ENCODE assay signal across 12 cellular contexts in genomic region chr3:21705769-21706168, GRCh38. TPM values are rescaled to one million over a fixed set of nuclear protein-coding genes. Genes with fewer than 3 reads are reported as not detected.
DNase-seq lines count a peak whose midpoint lies in the region; ATAC-seq and TF ChIP-seq lines count a peak whose summit lies in the region.
"Had no signal": no experiment of that assay in that cellular context is flagged by ENCODE, and none has a peak within 500 bp of the region (broad histone marks: within the 10 kb centered on the region; RNA-seq: fewer than 3 reads in every experiment).

No MANE protein-coding gene starts in this region.

- H4K8ac ChIP-seq in mesendoderm (ENCODE audit: low read depth, low read length) = no peak overlapping the region

- no peak overlapping the region for H2BK15ac ChIP-seq in mesendoderm (replicated peaks; ENCODE audit: low read depth)

- H2AK5ac ChIP-seq in mesendoderm (ENCODE audit: low read length) = no peak overlapping the region

- no TSS peak for BruUV-seq in Panc1 (replicated peaks; lab: Mats Ljungman, UMichigan)

- H3K36me3 ChIP-seq in Panc1 (ENCODE audit: control insufficient read depth, insufficient read depth, low read length) (no peaks in the 10 kb centered on the region), mesendoderm (ENCODE audit: control insufficient read depth, insufficient read depth, low read length) (no peaks in the 10 kb centered on the region)

- no peak overlapping the region for H3K56ac ChIP-seq in mesendoderm (ENCODE audit: low read length)

- H3K27me3 ChIP-seq in Panc1 (ENCODE audit: control insufficient read depth, insufficient read depth, low read length) (no peaks in the 10 kb centered on the region), mesendoderm (ENCODE audit: insufficient read depth, low read length, poor library complexity) (no peaks in the 10 kb centered on the region)

- DNase-seq in Ammon's horn (ENCODE audit: low spot score) (peak; percentile 59), Panc1 (ENCODE audit: low read depth, low spot score) (peak; percentile 64), epithelial cell of proximal tubule (ENCODE audit: low read depth) (peak; percentile 73), mesendoderm (peak; percentile 8), HEK293T (ENCODE audit: extremely low spot score) (no peak), NCI-H187 treated with DMSO at 0.1 percent for 48 hours (lab: John Stamatoyannopoulos, UW) (no peak), SKM-1 (lab: John Stamatoyannopoulos, UW; ENCODE audit: unreplicated experiment) (no peak)
- DNase-seq: activated CD4-positive, alpha-beta memory T cell treated with anti-CD3 and anti-CD28 coated beads for 36 hours; CD4-positive, CD25-positive, alpha-beta regulatory T cell; NCI-H1930; SIG-M5 had no signal

- H3K9me3 ChIP-seq in Panc1 (ENCODE audit: control insufficient read depth, insufficient read depth, low read depth, low read length) = no peaks in the 10 kb centered on the region

- H3K79me1 ChIP-seq in mesendoderm (ENCODE audit: low read length) = no peaks in the 10 kb centered on the region

- no peak overlapping the region for H2BK120ac ChIP-seq in mesendoderm (ENCODE audit: low read depth, low read length)

- peaks cover 3% of the 10 kb centered on the region; the same call in 1 of the 2 replicates for H3K4me1 ChIP-seq in Panc1 (ENCODE audit: control insufficient read depth, insufficient read depth, low read length)
- H3K4me1 ChIP-seq in mesendoderm (ENCODE audit: control insufficient read depth, low read depth, low read length) = no peaks in the 10 kb centered on the region

- CTCF ChIA-PET in Panc1 (lab: Charles Lee) = no interaction called here
- CTCF ChIA-PET in HEK293T (lab: Yijun Ruan, JAX) = no interaction called here

- POLR2A ChIA-PET in Panc1 (lab: Charles Lee) (no interaction called here), HEK293T (lab: Yijun Ruan, JAX) (no interaction called here)

- H3K4me3 ChIP-seq in Panc1 (ENCODE audit: low read depth in 2 of 2, low read length in 2 of 2) (no peak overlapping the region), epithelial cell of proximal tubule (ENCODE audit: low read depth, low read length) (no peak overlapping the region), mesendoderm (ENCODE audit: low read length) (no peak overlapping the region)

- H3K79me2 ChIP-seq in mesendoderm (ENCODE audit: control insufficient read depth, insufficient read depth, low read length) = no peaks in the 10 kb centered on the region

- H3K4me2 ChIP-seq in mesendoderm (ENCODE audit: low read length) = no peak overlapping the region

- H3K23ac ChIP-seq in mesendoderm (ENCODE audit: low read length) = no peak overlapping the region

- intact Hi-C loops in Panc1 (cut with micrococcal nuclease; ENCODE audit: unreplicated experiment) = no loop called here

- TF ChIP-seq CTCF in Panc1 (IDR thresholded peaks at IDR 0.05) (no peak), epithelial cell of proximal tubule (conservative IDR thresholded peaks at IDR 0.05; ENCODE audit: low read depth, low read length) (no peak)

- no peak overlapping the region for H3K18ac ChIP-seq in mesendoderm (ENCODE audit: low read length)

- in situ Hi-C loops in Panc1 (cut with HindIII; ENCODE audit: low pct_unique_long_range_greater_than_20kb, low sequenced_read_pairs) = no loop called here

- no peak overlapping the region for H3K4ac ChIP-seq in mesendoderm (ENCODE audit: low read depth, low read length)

- no CpG with 5 or more reads among the region's 3 CpGs for WGBS in mesendoderm (ENCODE audit: extremely low coverage, insufficient coverage, low lambda C conversion rate)

- no peak overlapping the region for H3K9ac ChIP-seq in mesendoderm (ENCODE audit: low read length)

- H3K27ac ChIP-seq in Panc1 (ENCODE audit: low read length) (peak overlapping the region; percentile 72), mesendoderm (ENCODE audit: low read depth, low read length) (no peak overlapping the region)

- no peak overlapping the region for H2BK5ac ChIP-seq in mesendoderm (ENCODE audit: low read length)

- no peak overlapping the region for H4K5ac ChIP-seq in mesendoderm (ENCODE audit: low read length)

- ATAC-seq in Panc1 = peak; percentile 97
- no peak for ATAC-seq in HG03139 (IDR thresholded peaks at IDR 0.05; ENCODE audit: unreplicated experiment)

TF ChIP-seq in HEK293T, 16 proteins besides CTCF, POLR2A, EP300 and RAD21:
- TF ChIP-seq, protein P1, sequence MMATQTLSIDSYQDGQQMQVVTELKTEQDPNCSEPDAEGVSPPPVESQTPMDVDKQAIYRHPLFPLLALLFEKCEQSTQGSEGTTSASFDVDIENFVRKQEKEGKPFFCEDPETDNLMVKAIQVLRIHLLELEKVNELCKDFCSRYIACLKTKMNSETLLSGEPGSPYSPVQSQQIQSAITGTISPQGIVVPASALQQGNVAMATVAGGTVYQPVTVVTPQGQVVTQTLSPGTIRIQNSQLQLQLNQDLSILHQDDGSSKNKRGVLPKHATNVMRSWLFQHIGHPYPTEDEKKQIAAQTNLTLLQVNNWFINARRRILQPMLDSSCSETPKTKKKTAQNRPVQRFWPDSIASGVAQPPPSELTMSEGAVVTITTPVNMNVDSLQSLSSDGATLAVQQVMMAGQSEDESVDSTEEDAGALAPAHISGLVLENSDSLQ (IDR thresholded peaks at IDR 0.05) = no peak
- TF ChIP-seq FOXM1 (IDR thresholded peaks at IDR 0.05; ENCODE audit: borderline replicate concordance) (no peak), ZNF384 (IDR thresholded peaks at IDR 0.05) (no peak), SUZ12 (IDR thresholded peaks at IDR 0.05) (no peak), HDGF (IDR thresholded peaks at IDR 0.05; ENCODE audit: borderline replicate concordance) (no peak), LEF1 (IDR thresholded peaks at IDR 0.05; ENCODE audit: borderline replicate concordance) (no peak), TARDBP (IDR thresholded peaks at IDR 0.05) (no peak)

RNA-seq across cellular contexts. Expression of gene ZNF385D, which starts 45.2 kb away (rescaled TPM):
- total RNA-seq in Panc1 (2021; ENCODE audit: unreplicated experiment) (13.0 TPM), epithelial cell of proximal tubule (under 0.01 and 0.43 TPM in 2 replicates)
- polyA plus RNA-seq in Panc1 (2012; ENCODE audit: insufficient read length) = 7.4 TPM
- polyA plus RNA-seq in mesendoderm (2013, experiment 1 of 2) = 9.2 TPM
- polyA plus RNA-seq in mesendoderm (2013, experiment 2 of 2) = 9.1 TPM
- total RNA-seq: activated CD4-positive, alpha-beta memory T cell treated with anti-CD3 and anti-CD28 coated beads for 36 hours had no signal
- polyA plus RNA-seq: CD4-positive, CD25-positive, alpha-beta regulatory T cell had no signal

Comparison
In these comparisons a context has a peak if more than half of its experiments do, and no peak if none do; other contexts are left out.
1. DNase-seq: peak in Ammon's horn (single experiment), Panc1 (single experiment), epithelial cell of proximal tubule (single experiment) and mesendoderm (single experiment); none in HEK293T (single experiment), NCI-H187 treated with DMSO at 0.1 percent for 48 hours (single experiment) and SKM-1 (single experiment).